Comparison of ENCODE assay signal across 8 cellular contexts in the genomic region with DNA sequence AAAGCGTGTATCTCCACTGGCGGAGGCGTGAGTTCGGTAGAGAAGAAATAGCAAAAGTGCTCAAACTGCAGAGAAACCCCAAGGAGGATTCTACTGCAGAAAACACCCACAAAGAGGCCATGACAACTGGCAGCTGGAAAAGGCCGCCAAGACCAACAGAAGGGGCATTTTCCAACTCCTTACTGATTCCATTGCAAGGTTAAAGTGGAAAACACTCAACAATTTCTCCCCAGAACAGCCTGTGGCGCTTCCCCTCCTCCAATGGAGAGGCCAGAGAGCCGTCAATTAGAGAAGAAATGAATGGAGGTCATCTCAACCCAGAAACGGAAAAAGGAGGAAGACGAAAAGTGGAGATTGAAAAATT. TPM values are rescaled to one million over a fixed set of nuclear protein-coding genes. Genes with fewer than 3 reads are reported as not detected.
DNase-seq lines count a peak whose midpoint lies in the region; ATAC-seq and TF ChIP-seq lines count a peak whose summit lies in the region.

No MANE protein-coding gene starts in this region.

- no peaks in the 10 kb centered on the region for H3K9me3 ChIP-seq in T-helper 17 cell (ENCODE audit: control insufficient read depth, low read length, poor library complexity, severe bottlenecking)
- H3K9me3 ChIP-seq in skeletal muscle tissue (ENCODE audit: control insufficient read depth in 3 of 3, low read length in 3 of 3): no peaks in the 10 kb centered on the region

- no peaks in the 10 kb centered on the region for H3K27me3 ChIP-seq in foreskin keratinocyte
- no peaks in the 10 kb centered on the region for H3K27me3 ChIP-seq in skeletal muscle tissue (ENCODE audit: control insufficient read depth in 3 of 3, insufficient read depth in 3 of 3, low read length in 3 of 3)

- peak overlapping the region; percentile 78 to 94 (median 88) for H3K9ac ChIP-seq in skeletal muscle tissue (ENCODE audit: low read depth in 1 of 3, low read length in 3 of 3)

- H3K4me1 ChIP-seq in foreskin keratinocyte: peaks cover 25% of the 10 kb centered on the region
- peaks cover 40 to 49% (median 43%) of the 10 kb centered on the region in 3 donors for H3K4me1 ChIP-seq in skeletal muscle tissue (ENCODE audit: control insufficient read depth in 3 of 3, insufficient read depth in 3 of 3, low read length in 3 of 3)

- DNase-seq in T-helper 17 cell (no peak), foreskin keratinocyte (no peak)

- peaks cover 22% of the 10 kb centered on the region for H3K4me1 Mint-ChIP-seq in T-helper 17 cell

- no peaks in the 10 kb centered on the region for H3K27me3 Mint-ChIP-seq in T-helper 17 cell

- peaks cover 5% of the 10 kb centered on the region for H3K36me3 Mint-ChIP-seq in T-helper 17 cell (ENCODE audit: low read depth)

- peak overlapping the region; percentile 78 for H3K27ac ChIP-seq in foreskin keratinocyte
- peak overlapping the region; percentile 89 for H3K27ac ChIP-seq in skeletal muscle tissue (ENCODE audit: low read depth, low read length)

- no peak for TF ChIP-seq CTCF in foreskin keratinocyte (conservative IDR thresholded peaks at IDR 0.05)

- ATAC-seq in GM21717 (IDR thresholded peaks at IDR 0.05; ENCODE audit: unreplicated experiment) (peak; percentile 12), T-helper 17 cell (no peak), foreskin keratinocyte (no peak), HG02885 (IDR thresholded peaks at IDR 0.05; ENCODE audit: poor library complexity, unreplicated experiment) (no peak), HG02938 (IDR thresholded peaks at IDR 0.05; ENCODE audit: unreplicated experiment) (no peak), HG03520 (IDR thresholded peaks at IDR 0.05; ENCODE audit: unreplicated experiment) (no peak), HG02870 (IDR thresholded peaks at IDR 0.05; ENCODE audit: unreplicated experiment) (no peak)

- peak overlapping the region; percentile 62 for H3K27ac Mint-ChIP-seq in T-helper 17 cell

- H3K4me3 ChIP-seq in skeletal muscle tissue (ENCODE audit: low read length in 3 of 3): peak overlapping the region; percentile 84 to 90 (median 84)

- H3K36me3 ChIP-seq in skeletal muscle tissue (ENCODE audit: control insufficient read depth in 3 of 3, insufficient read depth in 3 of 3, low read length in 3 of 3): peaks cover 20 to 31% (median 26%) of the 10 kb centered on the region in 3 donors

- H3K4me3 Mint-ChIP-seq in T-helper 17 cell: peak overlapping the region; percentile 91

RNA-seq across cellular contexts. Expression of gene ANKRD52, which starts 0.6 kb away (rescaled TPM):
- total RNA-seq in T-helper 17 cell: 10 to 100 TPM; 30.8 to 33.4 TPM
- 24.5 and 30.7 TPM in 2 replicates for total RNA-seq in foreskin keratinocyte
- polyA plus RNA-seq in foreskin keratinocyte: 9.6 and 11.4 TPM in 2 replicates
- 6.8 TPM for total RNA-seq in skeletal muscle tissue

RNA-seq across cellular contexts. Expression of gene COQ10A, which starts 7.9 kb away (rescaled TPM):
- total RNA-seq in T-helper 17 cell (10 to 100 TPM; 28.7 to 34.4 TPM), foreskin keratinocyte (6.6 and 8.3 TPM in 2 replicates), skeletal muscle tissue (12.0 TPM)
- polyA plus RNA-seq in foreskin keratinocyte: 6.1 and 7.6 TPM in 2 replicates

RNA-seq across cellular contexts. Expression of gene SLC39A5, which starts 29.0 kb away (rescaled TPM):
- not detected for total RNA-seq in T-helper 17 cell
- total RNA-seq in foreskin keratinocyte: 0.20 and 0.21 TPM in 2 replicates
- 0.10 TPM in 1 of 2 replicates, not detected in the other for polyA plus RNA-seq in foreskin keratinocyte
- total RNA-seq in skeletal muscle tissue: not detected

RNA-seq across cellular contexts. Expression of gene NABP2, which starts 34.7 kb away (rescaled TPM):
- total RNA-seq in T-helper 17 cell (10 to 100 TPM; 12.5 to 19.4 TPM), foreskin keratinocyte (45.8 and 47.1 TPM in 2 replicates), skeletal muscle tissue (14.1 TPM)
- 58.2 and 62.8 TPM in 2 replicates for polyA plus RNA-seq in foreskin keratinocyte

RNA-seq across cellular contexts. Expression of gene RNF41, which starts 37.1 kb away (rescaled TPM):
- total RNA-seq in T-helper 17 cell: 10 to 100 TPM; 35.5 to 37.4 TPM
- 37.1 and 39.4 TPM in 2 replicates for total RNA-seq in foreskin keratinocyte
- 19.0 and 21.8 TPM in 2 replicates for polyA plus RNA-seq in foreskin keratinocyte
- total RNA-seq in skeletal muscle tissue: 30.8 TPM
